In the genomic region with DNA sequence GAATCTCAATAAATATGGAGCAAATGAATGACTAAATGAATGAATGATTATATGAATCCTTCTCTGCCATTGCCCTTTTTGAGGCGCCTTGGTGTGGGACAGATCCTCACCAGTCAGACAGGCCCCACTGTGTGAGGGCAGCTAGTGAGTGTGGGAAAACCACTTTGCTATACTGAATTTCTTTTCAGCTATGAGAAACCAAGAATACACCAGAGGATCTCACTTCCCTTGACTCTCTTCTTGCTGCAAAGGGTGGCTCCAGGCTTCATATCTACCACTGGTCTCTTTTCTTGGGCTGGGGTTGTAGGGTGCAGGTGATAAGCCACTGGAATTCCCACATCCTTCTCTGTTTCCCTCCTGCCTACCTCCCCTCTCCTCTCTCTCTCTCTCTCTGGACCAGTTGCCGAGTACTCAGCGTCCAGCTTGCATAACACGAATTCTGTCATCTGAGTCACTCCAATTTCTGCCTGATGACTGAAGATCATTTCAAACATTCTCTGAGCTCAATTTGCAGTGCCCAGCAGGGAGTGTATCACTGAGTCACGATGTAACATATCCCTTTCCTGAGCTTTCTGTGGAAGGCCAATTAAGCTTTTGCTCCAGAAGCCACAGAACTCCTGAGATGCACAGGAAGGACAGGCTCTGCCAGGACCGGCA, we compare ENCODE assay signal across 15 cellular contexts.
A peak's percentile ranks its signal among the peaks of the same experiment; 100 is the strongest.
DNase-seq lines count a peak whose midpoint lies in the region; TF ChIP-seq lines count a peak whose summit lies in the region.
"Had no signal": no experiment of that assay in that cellular context is flagged by ENCODE, and none has a peak within 500 bp of the region (broad histone marks: within the 10 kb centered on the region; RNA-seq: fewer than 3 reads in every experiment).

No MANE protein-coding gene starts in this region.

- H3K4me3 ChIP-seq in AG04449 (ENCODE audit: low read depth, low read length) (no peak overlapping the region), astrocyte of the spinal cord (ENCODE audit: low read depth, low read length) (no peak overlapping the region), right atrium auricular region (no peak overlapping the region), stomach (no peak overlapping the region)
- H3K4me3 ChIP-seq: body of pancreas, lower lobe of right lung had no signal

- TF ChIP-seq POLR2A in stomach (IDR thresholded peaks at IDR 0.05) = no peak

- TF ChIP-seq EP300 in stomach (IDR thresholded peaks at IDR 0.05) = no peak

- H3K4me3 Mint-ChIP-seq in HFFc6 = no peak overlapping the region
- H3K4me3 Mint-ChIP-seq: B cell had no signal

- no peaks in the 10 kb centered on the region for H3K27me3 ChIP-seq in right atrium auricular region
- no peaks in the 10 kb centered on the region for H3K27me3 ChIP-seq in stomach
- H3K27me3 ChIP-seq: body of pancreas had no signal

- TF ChIP-seq CTCF in AG04449 (IDR thresholded peaks at IDR 0.05; ENCODE audit: insufficient read depth, low read length, missing control alignments) (no peak), HFFc6 (IDR thresholded peaks at IDR 0.05) (no peak), astrocyte of the spinal cord (IDR thresholded peaks at IDR 0.05; ENCODE audit: low read depth, low read length) (no peak), right atrium auricular region (IDR thresholded peaks at IDR 0.05) (no peak), stomach (IDR thresholded peaks at IDR 0.05) (no peak)

- DNase-seq in AG04449 (ENCODE audit: low read depth, low spot score) (peak; percentile 40), HFFc6 (peak; percentile 67), astrocyte of the spinal cord (ENCODE audit: low read depth, low spot score) (peak; percentile 92), right atrium auricular region (ENCODE audit: low spot score) (no peak), retina (no peak), HuH-7.5 (ENCODE audit: low spot score) (no peak), stomach (no peak), activated gamma-delta T cell (lab: John Stamatoyannopoulos, UW) (no peak)
- DNase-seq: activated T-cell treated with anti-CD3 and anti-CD28 coated beads for 4 hours, body of pancreas, GDM1, lower lobe of right lung, NCI-H1048, T-helper 9 cell had no signal

- H3K4me1 ChIP-seq in right atrium auricular region (peaks cover 0 to 42% of the 10 kb centered on the region in 2 donors), stomach (peaks cover 0 to 10% (median 0%) of the 10 kb centered on the region in 4 donors)
- H3K4me1 ChIP-seq: body of pancreas, lower lobe of right lung had no signal

- no peaks in the 10 kb centered on the region for H3K36me3 Mint-ChIP-seq in HFFc6 (ENCODE audit: low read depth)

- CTCF ChIA-PET in AG04449 (lab: Yijun Ruan, JAX) = interaction anchor here (0.9 kb wide), 1 partner anchor 69 kb away, joined by 3 read pairs; no protein-coding TSS in a partner anchor

- peaks cover 12% of the 10 kb centered on the region; the same call in 1 of the 2 replicates for H3K9me3 Mint-ChIP-seq in HFFc6

- peaks cover 16% of the 10 kb centered on the region; the same call in 1 of the 2 replicates for H3K4me1 Mint-ChIP-seq in HFFc6 (ENCODE audit: low read depth)
- H3K4me1 Mint-ChIP-seq: B cell had no signal

- H3K27ac ChIP-seq in right atrium auricular region (peak overlapping the region; percentile 1 to 74), stomach (no peak overlapping the region)
- H3K27ac ChIP-seq: body of pancreas, lower lobe of right lung had no signal

- no peaks in the 10 kb centered on the region for H3K36me3 ChIP-seq in right atrium auricular region
- no peaks in the 10 kb centered on the region for H3K36me3 ChIP-seq in stomach
- H3K36me3 ChIP-seq: lower lobe of right lung had no signal

- WGBS in stomach, 5 donors = 66 to 80% (median 77%) methylated on average over 6 of the region's 6 CpGs

- POLR2A ChIA-PET in AG04449 (lab: Yijun Ruan, JAX) = interaction anchor here (0.7 kb wide), 1 partner anchor 127 kb away, joined by 3 read pairs; no protein-coding TSS in a partner anchor

- H3K9me3 ChIP-seq in right atrium auricular region (no peaks in the 10 kb centered on the region), stomach (no peaks in the 10 kb centered on the region)
- H3K9me3 ChIP-seq: body of pancreas, lower lobe of right lung had no signal

- peak overlapping the region; percentile 42; the same call in 1 of the 2 replicates for H3K27ac Mint-ChIP-seq in HFFc6
- H3K27ac Mint-ChIP-seq: B cell had no signal

- peaks cover 3% of the 10 kb centered on the region for H3K27me3 Mint-ChIP-seq in HFFc6 (ENCODE audit: insufficient read depth)

- in situ Hi-C loops in astrocyte of the spinal cord (cut with HindIII; ENCODE audit: low sequenced_read_pairs) = no loop called here

- intact Hi-C loops in stomach (cut with DNase I; ENCODE audit: low total_unique reads) = no loop called here

Comparison
In these comparisons a context has a peak if more than half of its experiments do, and no peak if none do; other contexts are left out.
1. DNase-seq: peak in AG04449 (single experiment), HFFc6 (single experiment) and astrocyte of the spinal cord (single experiment); none in right atrium auricular region (single experiment), retina (single experiment), HuH-7.5 (single experiment), stomach (single experiment) and activated gamma-delta T cell (single experiment).
2. H3K27ac ChIP-seq: peak in right atrium auricular region (2 of 2); none in stomach (0 of 5).